In the genomic region with DNA sequence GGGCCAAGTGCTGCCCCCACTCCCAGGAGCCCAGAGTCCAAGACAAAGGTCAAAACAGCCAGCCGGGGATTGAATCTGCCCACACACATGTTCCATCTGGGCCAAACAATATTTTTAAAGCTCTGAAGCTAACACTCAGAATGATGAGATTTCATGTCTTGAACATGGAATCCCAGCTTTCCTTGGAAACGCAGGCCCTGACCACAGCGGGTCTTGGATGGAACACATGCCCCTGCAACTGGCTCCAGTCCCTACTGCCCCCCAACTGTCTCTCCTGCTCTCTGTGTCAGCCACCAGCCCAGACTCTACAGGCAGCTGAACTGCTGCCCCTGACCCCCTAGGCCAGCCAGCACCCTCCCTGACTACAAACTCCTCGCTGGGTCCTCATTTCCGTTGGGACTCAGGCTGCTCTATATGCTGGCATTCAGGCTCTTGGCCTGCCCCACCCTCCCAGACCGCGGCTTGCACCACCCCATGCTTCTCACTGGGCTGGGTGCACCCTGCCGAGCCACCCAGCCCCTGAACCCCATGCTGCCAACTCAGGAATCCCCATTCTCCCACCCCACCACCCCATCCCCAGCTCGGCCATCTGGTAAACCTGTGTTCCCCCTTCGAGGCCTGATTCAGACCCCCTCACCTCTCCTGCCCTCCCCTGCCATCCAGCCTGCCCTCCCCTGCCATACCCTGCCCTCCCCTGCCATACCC, we compare ENCODE assay signal across 22 cellular contexts.
DNase-seq lines count a peak whose midpoint lies in the region; TF ChIP-seq lines count a peak whose summit lies in the region.
"Had no signal": no experiment of that assay in that cellular context is flagged by ENCODE, and none has a peak within 500 bp of the region (broad histone marks: within the 10 kb centered on the region; RNA-seq: fewer than 3 reads in every experiment).

No MANE protein-coding gene starts in this region.

- no peaks in the 10 kb centered on the region for H4K20me1 ChIP-seq in neural progenitor cell (ENCODE audit: low read depth)

- H3K9me3 ChIP-seq in adipocyte (ENCODE audit: control insufficient read depth, low read length): no peaks in the 10 kb centered on the region
- H3K9me3 ChIP-seq in neural progenitor cell (ENCODE audit: low read depth): no peaks in the 10 kb centered on the region
- no peaks in the 10 kb centered on the region for H3K9me3 ChIP-seq in tibial nerve
- H3K9me3 ChIP-seq: mucosa of descending colon, pancreas had no signal

- H2AFZ ChIP-seq in neural progenitor cell (replicated peaks): no peak overlapping the region

- no peaks in the 10 kb centered on the region for H3K27me3 ChIP-seq in adipocyte (replicated peaks; ENCODE audit: control insufficient read depth, insufficient read depth, low read length)
- no peaks in the 10 kb centered on the region for H3K27me3 ChIP-seq in neural progenitor cell
- no peaks in the 10 kb centered on the region for H3K27me3 ChIP-seq in tibial nerve
- H3K27me3 ChIP-seq: BLaER1 treated with 17β-estradiol and CSF1 and Interleukin-3, amounts not matched to agents 10 nM and 100 nM; pancreas had no signal

- no peak for TF ChIP-seq CTCF in glutamatergic neuron (IDR thresholded peaks at IDR 0.05; ENCODE audit: partially characterized antibody, unreplicated experiment)
- no peak for TF ChIP-seq CTCF in neural progenitor cell (IDR thresholded peaks at IDR 0.05)
- no peak for TF ChIP-seq CTCF in tibial nerve (IDR thresholded peaks at IDR 0.05)

- peaks cover 25% of the 10 kb centered on the region for H3K4me1 Mint-ChIP-seq in glutamatergic neuron (ENCODE audit: low read depth, unreplicated experiment)
- peaks cover 19% of the 10 kb centered on the region for H3K4me1 Mint-ChIP-seq in neural progenitor cell

- H3K36me3 Mint-ChIP-seq in glutamatergic neuron (ENCODE audit: unreplicated experiment) (peaks cover 4% of the 10 kb centered on the region), neural progenitor cell (no peaks in the 10 kb centered on the region)

- no peak for DNase-seq in adipocyte (ENCODE audit: low read depth)
- DNase-seq in glutamatergic neuron: peak; percentile 6
- no peak for DNase-seq in neural progenitor cell (ENCODE audit: low spot score)
- DNase-seq in tibial nerve (ENCODE audit: low spot score in 2 of 2): no peak
- no peak for DNase-seq in putamen (ENCODE audit: low spot score)
- no peak for DNase-seq in CD1c-positive myeloid dendritic cell (ENCODE audit: extremely low spot score)
- DNase-seq in stimulated activated CD4-positive, alpha-beta T cell treated with anti-CD3 and anti-CD28 coated beads, Interleukin-2, amount 100 ng/mL, for 24 hours: no peak
- DNase-seq: activated CD8-positive, alpha-beta T cell treated with anti-CD3 and anti-CD28 coated beads, Interleukin-2, amount 10 ng/mL, durations not matched to agents 7 days and 5 days; central memory CD4-positive, alpha-beta T cell; DMS53; effector CD8-positive, alpha-beta T cell; islet precursor cell; NCI-H1048; NCI-H526; SIG-M5; stimulated activated CD4-positive, alpha-beta T cell treated with anti-CD3 and anti-CD28 coated beads, Interleukin-15, amount 100 ng/mL, for 24 hours; stimulated activated naive CD4-positive, alpha-beta T cell had no signal

- H3K27me3 Mint-ChIP-seq in glutamatergic neuron (ENCODE audit: unreplicated experiment) (peaks cover 8% of the 10 kb centered on the region), neural progenitor cell (ENCODE audit: insufficient read depth, low read depth) (no peaks in the 10 kb centered on the region)

- H3K36me3 ChIP-seq in adipocyte (ENCODE audit: control insufficient read depth, insufficient read depth, low read length, severe bottlenecking): peaks cover 12% of the 10 kb centered on the region
- H3K36me3 ChIP-seq in neural progenitor cell: no peaks in the 10 kb centered on the region
- no peaks in the 10 kb centered on the region for H3K36me3 ChIP-seq in tibial nerve
- H3K36me3 ChIP-seq: BLaER1 treated with 17β-estradiol and CSF1 and Interleukin-3, amounts not matched to agents 10 nM and 100 nM; pancreas had no signal

- H3K4me3 ChIP-seq in adipocyte (ENCODE audit: low read length): peak overlapping the region; percentile 44
- H3K4me3 ChIP-seq in neural progenitor cell: no peak overlapping the region
- no peak overlapping the region for H3K4me3 ChIP-seq in tibial nerve
- H3K4me3 ChIP-seq: BLaER1 treated with 17β-estradiol and CSF1 and Interleukin-3, amounts not matched to agents 10 nM and 100 nM; mucosa of descending colon; pancreas had no signal

- H3K79me2 ChIP-seq in neural progenitor cell (ENCODE audit: low read depth): no peaks in the 10 kb centered on the region

- no peaks in the 10 kb centered on the region for H3F3A ChIP-seq in neural progenitor cell (ENCODE audit: low read depth)

- TF ChIP-seq EP300 in tibial nerve (IDR thresholded peaks at IDR 0.05): no peak

- H3K27ac Mint-ChIP-seq in glutamatergic neuron (ENCODE audit: unreplicated experiment): peak overlapping the region; percentile 62
- H3K27ac Mint-ChIP-seq in neural progenitor cell: peak overlapping the region; percentile 82
- H3K27ac Mint-ChIP-seq: activated CD8-positive, alpha-beta T cell treated with anti-CD3 and anti-CD28 coated beads, Interleukin-2, amount 10 ng/mL, durations not matched to agents 7 days and 5 days had no signal

- peak overlapping the region; percentile 18 for H3K4me3 Mint-ChIP-seq in glutamatergic neuron (ENCODE audit: unreplicated experiment)
- H3K4me3 Mint-ChIP-seq in neural progenitor cell: no peak overlapping the region
- H3K4me3 Mint-ChIP-seq: activated CD8-positive, alpha-beta T cell treated with anti-CD3 and anti-CD28 coated beads, Interleukin-2, amount 10 ng/mL, durations not matched to agents 7 days and 5 days had no signal

- H3K4me2 ChIP-seq in neural progenitor cell: no peak overlapping the region
- H3K4me2 ChIP-seq: BLaER1 treated with 17β-estradiol and CSF1 and Interleukin-3, amounts not matched to agents 10 nM and 100 nM; KMS-11 had no signal

- 41 to 57% methylated on average over 10 of the region's 10 CpGs for WGBS in tibial nerve, 2 donors

- H3K9me3 Mint-ChIP-seq in glutamatergic neuron (ENCODE audit: unreplicated experiment): no peaks in the 10 kb centered on the region
- no peaks in the 10 kb centered on the region for H3K9me3 Mint-ChIP-seq in neural progenitor cell

- H3K9ac ChIP-seq in adipocyte (ENCODE audit: low read length) (peak overlapping the region; percentile 87), neural progenitor cell (no peak overlapping the region)
- H3K9ac ChIP-seq: BLaER1 treated with 17β-estradiol and CSF1 and Interleukin-3, amounts not matched to agents 10 nM and 100 nM; KMS-11 had no signal

- TF ChIP-seq POLR2A in tibial nerve (IDR thresholded peaks at IDR 0.05): no peak

- no peak overlapping the region for H3K27ac ChIP-seq in neural progenitor cell
- H3K27ac ChIP-seq in tibial nerve: peak overlapping the region in 3 of 4 donors; percentile 58 to 90 (median 90)
- H3K27ac ChIP-seq: BLaER1 treated with 17β-estradiol and CSF1 and Interleukin-3, amounts not matched to agents 10 nM and 100 nM; KMS-11; pancreas; VCaP had no signal

- H3K4me1 ChIP-seq in adipocyte (ENCODE audit: control insufficient read depth, insufficient read depth, low read length) (peaks cover 89% of the 10 kb centered on the region), neural progenitor cell (peaks cover 5% of the 10 kb centered on the region), tibial nerve (peaks cover 0 to 89% (median 49%) of the 10 kb centered on the region in 4 donors)
- H3K4me1 ChIP-seq: pancreas had no signal
